9 cellular contexts compared by ENCODE assay signal in genomic region chr3:183265713-183266417, GRCh38. TPM values are rescaled to one million over a fixed set of nuclear protein-coding genes. Genes with fewer than 3 reads are reported as not detected.
DNase-seq lines count a peak whose midpoint lies in the region; ATAC-seq and TF ChIP-seq lines count a peak whose summit lies in the region.
"Had no signal": no experiment of that assay in that cellular context is flagged by ENCODE, and none has a peak within 500 bp of the region (broad histone marks: within the 10 kb centered on the region; RNA-seq: fewer than 3 reads in every experiment).

No MANE protein-coding gene starts in this region.

- no peak for TF ChIP-seq CTCF in suprapubic skin (IDR thresholded peaks at IDR 0.05)

- no peaks in the 10 kb centered on the region for H3K36me3 ChIP-seq in suprapubic skin

- H3K27ac ChIP-seq in suprapubic skin: peak overlapping the region; percentile 82
- H3K27ac ChIP-seq: VCaP had no signal

- WGBS in suprapubic skin: 47% methylated on average over 5 of the region's 5 CpGs

- TF ChIP-seq POLR2A in suprapubic skin (IDR thresholded peaks at IDR 0.05): no peak

- H3K9me3 ChIP-seq in suprapubic skin: no peaks in the 10 kb centered on the region

- no peaks in the 10 kb centered on the region for H3K27me3 ChIP-seq in suprapubic skin

- H3K4me1 ChIP-seq in suprapubic skin: peaks cover 62% of the 10 kb centered on the region

- ATAC-seq in Right ventricle myocardium superior (ENCODE audit: poor library complexity): peak; percentile 32
- ATAC-seq in Right ventricle myocardium inferior: no peak
- no peak for ATAC-seq in HG03025 (IDR thresholded peaks at IDR 0.05; ENCODE audit: low FRiP score, unreplicated experiment)
- no peak for ATAC-seq in GM21367 (IDR thresholded peaks at IDR 0.05; ENCODE audit: unreplicated experiment)

- DNase-seq in Right ventricle myocardium superior (no peak), Right ventricle myocardium inferior (ENCODE audit: missing footprints) (no peak), left kidney (ENCODE audit: low read depth, low spot score) (peak; percentile 48), suprapubic skin (ENCODE audit: low spot score in 2 of 2) (no peak), Kasumi-1 (lab: John Stamatoyannopoulos, UW) (no peak)
- DNase-seq in activated T-helper 9 cell treated with anti-CD3 and anti-CD28 coated beads, Interleukin-2, amount 50 U/mL, for 16 hours (ENCODE audit: low read depth): peak; percentile 17

- no peak for TF ChIP-seq EP300 in suprapubic skin (IDR thresholded peaks at IDR 0.05)

- intact Hi-C loops in Right ventricle myocardium superior (cut with DNase I): no loop called here
- intact Hi-C loops in Right ventricle myocardium inferior (cut with DNase I): no loop called here

- no peak overlapping the region for H3K4me3 ChIP-seq in suprapubic skin

RNA-seq across cellular contexts. Expression of gene B3GNT5, which starts 12.8 kb away (rescaled TPM):
- total RNA-seq in Right ventricle myocardium superior (1.3 TPM), Right ventricle myocardium inferior (2.0 TPM), suprapubic skin (10 to 100 TPM; 14.6 to 30.8 (median 27.5) TPM)

Comparison
In these comparisons a context has a peak if more than half of its experiments do, and no peak if none do; other contexts are left out.
1. DNase-seq: peak in activated T-helper 9 cell treated with anti-CD3 and anti-CD28 coated beads, Interleukin-2, amount 50 U/mL, for 16 hours (single experiment) and left kidney (single experiment); none in Right ventricle myocardium superior (single experiment), Right ventricle myocardium inferior (single experiment), suprapubic skin (0 of 2) and Kasumi-1 (0 of 2).